ENCODE assay signal across 13 cellular contexts in genomic region chr17:68255731-68256538, GRCh38. TPM values are rescaled to one million over a fixed set of nuclear protein-coding genes. Genes with fewer than 3 reads are reported as not detected.
DNase-seq lines count a peak whose midpoint lies in the region; ATAC-seq lines count a peak whose summit lies in the region.
"Had no signal": no experiment of that assay in that cellular context is flagged by ENCODE, and none has a peak within 500 bp of the region (broad histone marks: within the 10 kb centered on the region; RNA-seq: fewer than 3 reads in every experiment).

No MANE protein-coding gene starts in this region.

- peak overlapping the region; percentile 87 to 94 for H3K27ac Mint-ChIP-seq in T-cell
- H3K27ac Mint-ChIP-seq: neural progenitor cell had no signal

- H3K4me3 Mint-ChIP-seq in T-cell: peak overlapping the region in 2 of 3 donors; percentile 11 to 56
- H3K4me3 Mint-ChIP-seq: neural progenitor cell had no signal

- peaks cover 75 to 87% (median 79%) of the 10 kb centered on the region in 3 donors for H3K4me1 Mint-ChIP-seq in T-cell

- POLR2A ChIA-PET in T-cell (lab: Charles Lee): interaction anchor here (0.6 to 1.1 kb wide), 5 partner anchors 8 to 205 kb away, joined by 3 to 4 read pairs (median 3); partner anchors contain the start of gene AMZ2 (in 1 of the 2)

- no peaks in the 10 kb centered on the region for H3K9me3 Mint-ChIP-seq in T-cell
- H3K9me3 Mint-ChIP-seq: neural progenitor cell had no signal

- peak in 2 of 4 experiments; percentile 5 to 32 for ATAC-seq in T-cell (replicated peaks in 1 of 4)
- no peak for ATAC-seq in GM18870 (IDR thresholded peaks at IDR 0.05; ENCODE audit: unreplicated experiment)
- ATAC-seq: SK-N-SH treated with all-trans-retinoic acid at 6 μM for 48 hours had no signal

- peaks cover 29% of the 10 kb centered on the region for H3K36me3 Mint-ChIP-seq in T-cell

- no peaks in the 10 kb centered on the region for H3K36me3 ChIP-seq in effector memory CD4-positive, alpha-beta T cell (ENCODE audit: control insufficient read depth, insufficient read depth, low read length)
- peaks cover 6% of the 10 kb centered on the region for H3K36me3 ChIP-seq in thymus (ENCODE audit: control insufficient read depth, insufficient read depth)

- no peak overlapping the region for H3K4me3 ChIP-seq in effector memory CD4-positive, alpha-beta T cell (ENCODE audit: insufficient read depth, low read depth, low read length, poor library complexity, severe bottlenecking)
- H3K4me3 ChIP-seq in thymus (ENCODE audit: low read length): no peak overlapping the region
- H3K4me3 ChIP-seq: neural progenitor cell had no signal

- no peaks in the 10 kb centered on the region for H3K27me3 Mint-ChIP-seq in T-cell

- H3K9me3 ChIP-seq in effector memory CD4-positive, alpha-beta T cell (ENCODE audit: control insufficient read depth, low read length): no peaks in the 10 kb centered on the region
- H3K9me3 ChIP-seq in thymus (ENCODE audit: control insufficient read depth): no peaks in the 10 kb centered on the region

- H3K27me3 ChIP-seq in effector memory CD4-positive, alpha-beta T cell (replicated peaks; ENCODE audit: control insufficient read depth, insufficient read depth, low read length, poor library complexity, severe bottlenecking): no peaks in the 10 kb centered on the region
- no peaks in the 10 kb centered on the region for H3K27me3 ChIP-seq in thymus (ENCODE audit: control insufficient read depth, insufficient read depth)

- H3K4me1 ChIP-seq in effector memory CD4-positive, alpha-beta T cell (ENCODE audit: control insufficient read depth, insufficient read depth, low read length, poor library complexity, severe bottlenecking): peaks cover 68% of the 10 kb centered on the region
- peaks cover 14% of the 10 kb centered on the region for H3K4me1 ChIP-seq in thymus (ENCODE audit: control insufficient read depth, insufficient read depth, low read length)
- H3K4me1 ChIP-seq: neural progenitor cell had no signal

- peak; percentile 69 for DNase-seq in activated effector memory CD4-positive, alpha-beta T cell treated with anti-CD3 and anti-CD28 coated beads, Interleukin-2, amount 50 U/mL, for 16 hours
- DNase-seq in activated effector memory CD4-positive, alpha-beta T cell treated with Interleukin-2 at 50 U/mL for 16 hours: no peak
- DNase-seq in T-cell: peak in 2 of 34 experiments; percentile 19 to 37
- peak in 1 of 3 donors; percentile 12 for DNase-seq in effector memory CD4-positive, alpha-beta T cell
- no peak for DNase-seq in NCI-H2029 (lab: John Stamatoyannopoulos, UW)
- no peak for DNase-seq in NCI-H2196 treated with DMSO at 0.1 percent for 48 hours (lab: John Stamatoyannopoulos, UW; ENCODE audit: unreplicated experiment)
- DNase-seq: kidney glomerular epithelial cell; NCI-H526; stimulated activated CD4-positive, alpha-beta T cell treated with anti-CD3 and anti-CD28 coated beads, Interleukin-12 subunit alpha, Interleukin-12 subunit beta, amount 100 ng/mL, for 4 hours had no signal

- peak overlapping the region; percentile 91 for H3K27ac ChIP-seq in effector memory CD4-positive, alpha-beta T cell (ENCODE audit: insufficient read depth, low read length, poor library complexity, severe bottlenecking)
- H3K27ac ChIP-seq in thymus (ENCODE audit: low read depth): peak overlapping the region; percentile 59
- H3K27ac ChIP-seq: neural progenitor cell had no signal

- 43% methylated on average over 5 of the region's 5 CpGs for WGBS in thymus

- CTCF ChIA-PET in T-cell (lab: Charles Lee): interaction anchor here in 1 of 2 donors (0.9 kb wide), 1 partner anchor 8 kb away, joined by 3 read pairs; the partner anchor contains the start of gene AMZ2

RNA-seq across cellular contexts. Expression of gene AMZ2, which starts 8.1 kb away (rescaled TPM):
- 10 to 100 TPM; 50.9 to 81.8 (median 60.5) TPM for total RNA-seq in T-cell
- 112 TPM for polyA plus RNA-seq in thymus

RNA-seq across cellular contexts. Expression of gene SLC16A6, which starts 35.0 kb away (rescaled TPM):
- total RNA-seq in T-cell: 10 to 100 TPM in 1 of 5 donors, 1 to 10 TPM in 4; 4.4 to 10.5 (median 7.0) TPM
- 2.4 TPM for polyA plus RNA-seq in thymus

RNA-seq across cellular contexts. Expression of gene ARSG, which starts 35.4 kb away (rescaled TPM):
- total RNA-seq in T-cell: 10 to 100 TPM; 14.5 to 22.9 (median 17.8) TPM
- polyA plus RNA-seq in thymus: 2.6 TPM
